ENCODE assay signal across 14 cellular contexts in genomic region chr16:968620-969019, GRCh38. TPM values are rescaled to one million over a fixed set of nuclear protein-coding genes. Genes with fewer than 3 reads are reported as not detected.
DNase-seq lines count a peak whose midpoint lies in the region; ATAC-seq and TF ChIP-seq lines count a peak whose summit lies in the region.
"Had no signal": no experiment of that assay in that cellular context is flagged by ENCODE, and none has a peak within 500 bp of the region (broad histone marks: within the 10 kb centered on the region; RNA-seq: fewer than 3 reads in every experiment).

No MANE protein-coding gene starts in this region.

- H3K27me3 ChIP-seq in CD8-positive, alpha-beta memory T cell (ENCODE audit: insufficient read depth, low read length, poor library complexity, severe bottlenecking) = no peaks in the 10 kb centered on the region
- H3K27me3 ChIP-seq: right lobe of liver had no signal

- H3K4me1 Mint-ChIP-seq in CD8-positive, alpha-beta memory T cell = peaks cover 32 to 53% (median 48%) of the 10 kb centered on the region in 3 donors
- H3K4me1 Mint-ChIP-seq in IgD-negative memory B cell (peaks cover 8 to 22% (median 13%) of the 10 kb centered on the region in 3 donors), nephron (peaks cover 56% of the 10 kb centered on the region)

- H3K4me3 ChIP-seq in CD8-positive, alpha-beta memory T cell (ENCODE audit: low read length) = no peak overlapping the region
- H3K4me3 ChIP-seq in foreskin fibroblast (ENCODE audit: low read depth in 1 of 2, low read length in 2 of 2) = no peak overlapping the region
- H3K4me3 ChIP-seq: mucosa of descending colon, right lobe of liver had no signal

- H3K9me3 Mint-ChIP-seq in CD8-positive, alpha-beta memory T cell = no peaks in the 10 kb centered on the region
- H3K9me3 Mint-ChIP-seq in IgD-negative memory B cell (peaks cover 0 to 4% (median 2%) of the 10 kb centered on the region in 3 donors), nephron (peaks cover 15% of the 10 kb centered on the region)

- H3K27ac Mint-ChIP-seq in CD8-positive, alpha-beta memory T cell = peak overlapping the region in 2 of 8 donors; percentile 11 to 55
- H3K27ac Mint-ChIP-seq in IgD-negative memory B cell (peak overlapping the region in 1 of 3 donors; percentile 14), nephron (peak overlapping the region; percentile 80 to 89 (median 85))
- H3K27ac Mint-ChIP-seq: CD14-positive monocyte had no signal

- POLR2A ChIA-PET in CD8-positive, alpha-beta memory T cell (lab: Charles Lee) = no interaction called here

- no peak overlapping the region for H3K27ac ChIP-seq in CD8-positive, alpha-beta memory T cell (ENCODE audit: low read depth, low read length)
- peak overlapping the region; percentile 9 for H3K27ac ChIP-seq in angular gyrus (ENCODE audit: low read depth, low read length)
- H3K27ac ChIP-seq: right lobe of liver had no signal

- no peaks in the 10 kb centered on the region for H3K9me3 ChIP-seq in CD8-positive, alpha-beta memory T cell (ENCODE audit: low read length)
- H3K9me3 ChIP-seq: mucosa of descending colon, right lobe of liver had no signal

- CTCF ChIA-PET in CD8-positive, alpha-beta memory T cell (lab: Charles Lee) = no interaction called here

- no peak for DNase-seq in CD8-positive, alpha-beta memory T cell
- no peak for DNase-seq in foreskin fibroblast
- DNase-seq in left colon = no peak
- DNase-seq in left lobe of liver (ENCODE audit: low spot score) = no peak
- DNase-seq: dermis blood vessel endothelial cell, GDM1, H7, MM.1S had no signal

- TF ChIP-seq CTCF in nephron (IDR thresholded peaks at IDR 0.05; ENCODE audit: unreplicated experiment in 3 of 3) = no peak
- TF ChIP-seq CTCF in foreskin fibroblast (IDR thresholded peaks at IDR 0.05; ENCODE audit: low read depth, low read length) = no peak

- peaks cover 22% of the 10 kb centered on the region for H3K4me1 ChIP-seq in CD8-positive, alpha-beta memory T cell (ENCODE audit: insufficient read depth, low read length)

- H3K4me3 Mint-ChIP-seq in CD8-positive, alpha-beta memory T cell = peak overlapping the region; percentile 40 to 80 (median 62)
- H3K4me3 Mint-ChIP-seq in IgD-negative memory B cell (peak overlapping the region in 3 of 4 donors; percentile 41 to 82 (median 54)), nephron (peak overlapping the region; percentile 81 to 90 (median 87))

- intact Hi-C loops in left colon (cut with DNase I, micrococcal nuclease) = no loop called here

- H3K27me3 Mint-ChIP-seq in CD8-positive, alpha-beta memory T cell = no peaks in the 10 kb centered on the region
- peaks cover 3% of the 10 kb centered on the region for H3K27me3 Mint-ChIP-seq in IgD-negative memory B cell
- peaks cover 3% of the 10 kb centered on the region for H3K27me3 Mint-ChIP-seq in nephron (ENCODE audit: low read depth)

- peaks cover 4 to 41% (median 9%) of the 10 kb centered on the region in 3 donors for H3K36me3 Mint-ChIP-seq in CD8-positive, alpha-beta memory T cell
- peaks cover 16% of the 10 kb centered on the region for H3K36me3 Mint-ChIP-seq in IgD-negative memory B cell
- H3K36me3 Mint-ChIP-seq in nephron (ENCODE audit: low read depth) = peaks cover 39% of the 10 kb centered on the region

- H3K36me3 ChIP-seq in CD8-positive, alpha-beta memory T cell (ENCODE audit: insufficient read depth, low read length) = no peaks in the 10 kb centered on the region
- H3K36me3 ChIP-seq: right lobe of liver had no signal

- no peak for ATAC-seq in left colon
- no peak for ATAC-seq in left lobe of liver
- ATAC-seq: mucosa of descending colon, right lobe of liver had no signal

RNA-seq across cellular contexts. Expression of gene LMF1, which starts 2.2 kb away (rescaled TPM):
- total RNA-seq in CD8-positive, alpha-beta memory T cell = 10 to 100 TPM; 11.7 to 14.0 TPM
- polyA plus RNA-seq in CD8-positive, alpha-beta memory T cell = 15.8 TPM
- 16.1 TPM for polyA plus RNA-seq in IgD-negative memory B cell
- total RNA-seq in left colon (10 to 100 TPM; 17.3 to 22.6 TPM), left lobe of liver (13.5 TPM)

RNA-seq across cellular contexts. Expression of gene SOX8, which starts 12.9 kb away (rescaled TPM):
- under 1 TPM; 0.39 to 0.62 TPM for total RNA-seq in CD8-positive, alpha-beta memory T cell
- 0.39 TPM for polyA plus RNA-seq in CD8-positive, alpha-beta memory T cell
- polyA plus RNA-seq in IgD-negative memory B cell = 0.48 TPM
- total RNA-seq in left colon (under 1 TPM; 0.31 to 0.70 TPM), left lobe of liver (not detected)
- polyA plus RNA-seq: CD14-positive monocyte had no signal
